ENCODE assay signal across 8 cellular contexts in the genomic region with DNA sequence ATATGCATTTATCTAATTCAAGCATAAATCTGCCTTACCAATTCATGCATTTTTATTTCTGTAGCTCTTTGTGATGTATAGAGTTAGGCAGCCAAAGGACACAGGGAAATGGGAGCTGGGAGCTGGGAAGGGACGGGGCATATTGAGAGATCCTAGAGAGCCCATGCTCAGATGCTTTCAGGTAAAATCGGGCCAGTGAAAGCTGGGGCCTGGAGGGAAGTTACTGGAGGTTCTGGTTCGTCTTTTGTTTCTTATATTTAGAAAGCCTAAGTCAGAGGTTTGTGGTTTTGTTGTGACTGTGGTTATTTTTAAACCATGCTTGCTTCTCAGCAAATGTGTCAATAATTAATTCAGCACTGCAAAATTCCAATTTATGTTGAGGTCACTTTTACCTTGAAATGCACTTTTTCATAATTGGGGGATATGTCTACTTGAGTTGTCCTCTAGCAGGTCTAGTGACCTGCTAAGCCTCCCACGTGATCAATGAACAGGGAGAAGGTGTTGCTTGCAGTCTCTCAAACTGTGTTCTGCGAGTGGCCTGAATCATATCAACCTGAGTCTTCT. TPM values are rescaled to one million over a fixed set of nuclear protein-coding genes. Genes with fewer than 3 reads are reported as not detected.
DNase-seq lines count a peak whose midpoint lies in the region; ATAC-seq and TF ChIP-seq lines count a peak whose summit lies in the region.

No MANE protein-coding gene starts in this region.

- DNase-seq in breast epithelium (ENCODE audit: low spot score in 2 of 2) (no peak), nucleus accumbens (lab: John Stamatoyannopoulos, UW) (no peak), HuH-7 (ENCODE audit: low spot score) (no peak), hippocampal formation (lab: John Stamatoyannopoulos, UW) (no peak), amniotic stem cell (lab: John Stamatoyannopoulos, UW) (no peak)

- peak overlapping the region; percentile 52 for H3K27ac ChIP-seq in HUES64 (ENCODE audit: low read depth, low read length)
- peak overlapping the region; percentile 15 to 85 for H3K27ac ChIP-seq in breast epithelium
- peak overlapping the region; percentile 6 for H3K27ac ChIP-seq in muscle layer of colon (ENCODE audit: low read depth, low read length)

- H3K9me3 ChIP-seq in HUES64 (ENCODE audit: insufficient read depth, low read depth, low read length) (no peaks in the 10 kb centered on the region), breast epithelium (no peaks in the 10 kb centered on the region), muscle layer of colon (ENCODE audit: low read length) (no peaks in the 10 kb centered on the region)

- intact Hi-C loops in breast epithelium (cut with DNase I; ENCODE audit: low total_unique reads) = no loop called here

- no peak for TF ChIP-seq CTCF in breast epithelium (IDR thresholded peaks at IDR 0.05)

- no peak for TF ChIP-seq POLR2A in breast epithelium (IDR thresholded peaks at IDR 0.05)

- H3K36me3 ChIP-seq in HUES64 (ENCODE audit: insufficient read depth, low read length) = no peaks in the 10 kb centered on the region
- H3K36me3 ChIP-seq in breast epithelium = no peaks in the 10 kb centered on the region
- no peaks in the 10 kb centered on the region for H3K36me3 ChIP-seq in muscle layer of colon (ENCODE audit: insufficient read depth, low read length)

- H3K27me3 ChIP-seq in HUES64 (ENCODE audit: insufficient read depth, low read length) (no peaks in the 10 kb centered on the region), breast epithelium (no peaks in the 10 kb centered on the region), muscle layer of colon (ENCODE audit: control insufficient read depth in 1 of 2, insufficient read depth in 2 of 2, low read length in 2 of 2) (no peaks in the 10 kb centered on the region)

- H3K4me1 ChIP-seq in HUES64 (ENCODE audit: insufficient read depth, low read length) = peaks cover 43% of the 10 kb centered on the region
- peaks cover 10 to 11% of the 10 kb centered on the region in 2 donors for H3K4me1 ChIP-seq in breast epithelium
- H3K4me1 ChIP-seq in muscle layer of colon (ENCODE audit: insufficient read depth, low read length) = peaks cover 49% of the 10 kb centered on the region

- peak; percentile 24 for ATAC-seq in GM18520 (IDR thresholded peaks at IDR 0.05; ENCODE audit: unreplicated experiment)

- H3K4me3 ChIP-seq in HUES64 (ENCODE audit: low read length) = no peak overlapping the region
- peak overlapping the region; percentile 31 to 62 (median 33) for H3K4me3 ChIP-seq in breast epithelium
- peak overlapping the region; percentile 8 to 72 for H3K4me3 ChIP-seq in muscle layer of colon (ENCODE audit: low read depth in 1 of 2, low read length in 2 of 2)

- 80% methylated on average over 5 of the region's 5 CpGs for WGBS in HUES64

- H3K9ac ChIP-seq in HUES64 (ENCODE audit: low read depth, low read length) = no peak overlapping the region
- peak overlapping the region; percentile 11 for H3K9ac ChIP-seq in muscle layer of colon (ENCODE audit: low read length)

RNA-seq across cellular contexts. Expression of a gene that starts 5.0 kb away (rescaled TPM):
- polyA plus RNA-seq in HUES64 (2013, experiment 1 of 2) = 1.00 TPM
- polyA plus RNA-seq in HUES64 (2013, experiment 2 of 2) = 0.95 TPM
- total RNA-seq in breast epithelium = 10 to 100 TPM in 1 of 3 donors, 1 to 10 TPM in 2; 8.2 to 10.4 (median 9.5) TPM

RNA-seq across cellular contexts. Expression of a gene that starts 31.0 kb away (rescaled TPM):
- polyA plus RNA-seq in HUES64 (2013, experiment 1 of 2) = 0.60 TPM
- 0.63 TPM for polyA plus RNA-seq in HUES64 (2013, experiment 2 of 2)
- 1 to 10 TPM; 2.6 to 6.6 (median 3.5) TPM for total RNA-seq in breast epithelium

RNA-seq across cellular contexts. Expression of a gene that starts 45.1 kb away (rescaled TPM):
- not detected for polyA plus RNA-seq in HUES64 (2013, experiment 1 of 2)
- not detected for polyA plus RNA-seq in HUES64 (2013, experiment 2 of 2)
- total RNA-seq in breast epithelium = not detected

RNA-seq across cellular contexts. Expression of a gene that starts 59.6 kb away (rescaled TPM):
- polyA plus RNA-seq in HUES64 (2013, experiment 1 of 2) = 4.0 TPM
- polyA plus RNA-seq in HUES64 (2013, experiment 2 of 2) = 6.5 TPM
- 10 to 100 TPM; 10.2 to 13.9 (median 11.4) TPM for total RNA-seq in breast epithelium
